Comparison of ENCODE assay signal across 39 cellular contexts in the genomic region with DNA sequence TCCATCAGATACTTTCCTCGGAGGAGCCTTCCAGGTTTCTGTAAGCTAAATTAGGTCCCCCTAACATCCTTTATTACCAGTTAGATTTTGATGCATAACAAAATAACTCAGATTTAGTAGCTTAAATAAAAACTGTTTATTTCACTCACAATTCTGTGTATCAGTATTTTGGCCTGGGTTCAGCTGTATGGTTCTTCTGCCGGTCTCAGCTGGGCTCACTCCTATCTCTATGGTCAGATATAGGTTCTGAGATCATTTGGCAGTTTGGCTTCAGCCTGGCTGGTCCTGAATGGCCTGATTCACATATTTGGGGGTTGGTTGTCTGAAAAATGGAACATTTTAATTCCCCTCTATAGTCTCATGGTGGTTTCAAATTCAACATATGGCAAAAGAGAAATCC.
"Had no signal": no experiment of that assay in that cellular context is flagged by ENCODE, and none has a peak within 500 bp of the region (broad histone marks: within the 10 kb centered on the region; RNA-seq: fewer than 3 reads in every experiment).

No MANE protein-coding gene starts in this region.

- H3K4me1 Mint-ChIP-seq: activated naive CD4-positive, alpha-beta T cell treated with anti-CD3 and anti-CD28 coated beads, Interleukin-2, amount 10 ng/mL, durations not matched to agents 7 days and 5 days; activated naive CD4-positive, alpha-beta T cell treated with anti-CD3 and anti-CD28 coated beads, Interleukin-2, amount 50 U/mL, for 24 hours; activated naive CD8-positive, alpha-beta T cell treated with anti-CD3 and anti-CD28 coated beads for 36 hours; activated naive CD8-positive, alpha-beta T cell treated with anti-CD3 and anti-CD28 coated beads, Interleukin-2, amount 10 ng/mL, durations not matched to agents 7 days and 5 days; activated naive CD8-positive, alpha-beta T cell treated with anti-CD3 and anti-CD28 coated beads, Interleukin-2, amount 50 U/mL, for 24 hours; activated T-helper 17 cell treated with anti-CD3 and anti-CD28 coated beads, Interleukin-2, amount 50 U/mL, for 72 hours; brain; central memory CD8-positive, alpha-beta T cell had no signal

- FAIRE-seq: astrocyte, bronchial epithelial cell had no signal

- ATAC-seq: activated naive CD4-positive, alpha-beta T cell treated with anti-CD3 and anti-CD28 coated beads, Interleukin-2, amount 50 U/mL, for 72 hours; activated naive CD8-positive, alpha-beta T cell treated with anti-CD3 and anti-CD28 coated beads, Interleukin-2, amount 50 U/mL, for 24 hours; activated T-cell treated with anti-CD3 and anti-CD28 coated beads, Interleukin-2, amount 50 U/mL, for 4 hours; activated T-cell treated with anti-CD3 and anti-CD28 coated beads, Interleukin-2, amount 50 U/mL, for 72 hours; activated T-helper 17 cell treated with anti-CD3 and anti-CD28 coated beads, Interleukin-2, amount 50 U/mL, for 72 hours; body of pancreas had no signal

- H3K27ac Mint-ChIP-seq: activated naive CD4-positive, alpha-beta T cell treated with anti-CD3 and anti-CD28 coated beads for 36 hours; activated naive CD4-positive, alpha-beta T cell treated with anti-CD3 and anti-CD28 coated beads, Interleukin-2, amount 10 ng/mL, durations not matched to agents 7 days and 5 days; activated naive CD4-positive, alpha-beta T cell treated with anti-CD3 and anti-CD28 coated beads, Interleukin-2, amount 50 U/mL, for 24 hours; activated naive CD4-positive, alpha-beta T cell treated with anti-CD3 and anti-CD28 coated beads, Interleukin-2, amount 50 U/mL, for 72 hours; activated naive CD8-positive, alpha-beta T cell; activated naive CD8-positive, alpha-beta T cell treated with anti-CD3 and anti-CD28 coated beads for 36 hours; activated naive CD8-positive, alpha-beta T cell treated with anti-CD3 and anti-CD28 coated beads, Interleukin-2, amount 10 ng/mL, durations not matched to agents 7 days and 5 days; activated naive CD8-positive, alpha-beta T cell treated with anti-CD3 and anti-CD28 coated beads, Interleukin-2, amount 50 U/mL, for 24 hours; activated T-cell treated with anti-CD3 and anti-CD28 coated beads, Interleukin-2, amount 50 U/mL, for 24 hours; activated T-cell treated with anti-CD3 and anti-CD28 coated beads, Interleukin-2, amount 50 U/mL, for 72 hours; activated T-helper 1 cell treated with anti-CD3 and anti-CD28 coated beads, Interleukin-12 subunit alpha, Interleukin-12 subunit beta, Interleukin-2, Interleukin-4 antibody, amounts not matched to agents 30 ng/mL and 10 ng/mL and 1 ng/mL, durations not matched to agents 14 hours and 24 hours and 36 hours; activated T-helper 17 cell treated with anti-CD3 and anti-CD28 coated beads, Interleukin-2, amount 50 U/mL, for 72 hours; activated T-helper 2 cell treated with anti-CD3 and anti-CD28 coated beads, Interferon-gamma antibody, Interleukin-2, Interleukin-4, amounts not matched to agents 10 μg/mL and 5 μg/mL and 100 μg/mL, durations not matched to agents 14 hours and 24 hours and 36 hours; brain had no signal

- H3K27me3 ChIP-seq: adrenal gland, ascending aorta, body of pancreas, brain microvascular endothelial cell, breast epithelium, cardiac muscle cell had no signal

- H3K9me3 Mint-ChIP-seq: activated naive CD4-positive, alpha-beta T cell treated with anti-CD3 and anti-CD28 coated beads, Interleukin-2, amount 50 U/mL, for 24 hours; activated T-helper 1 cell treated with anti-CD3 and anti-CD28 coated beads, Interleukin-12 subunit alpha, Interleukin-12 subunit beta, Interleukin-2, Interleukin-4 antibody, amounts not matched to agents 30 ng/mL and 10 ng/mL and 1 ng/mL, durations not matched to agents 14 hours and 24 hours and 36 hours had no signal

- H3K4me1 ChIP-seq: adrenal gland, body of pancreas, breast epithelium had no signal

- DNase-seq: activated effector memory CD4-positive, alpha-beta T cell treated with anti-CD3 and anti-CD28 coated beads, Interleukin-2, amount 50 U/mL, for 16 hours; activated effector memory CD4-positive, alpha-beta T cell treated with Interleukin-2 at 50 U/mL for 16 hours; activated gamma-delta T cell; activated gamma-delta T cell treated with Interleukin-2 at 50 U/mL for 16 hours; activated naive CD4-positive, alpha-beta T cell; activated naive CD4-positive, alpha-beta T cell treated with anti-CD3 and anti-CD28 coated beads for 36 hours; activated naive CD4-positive, alpha-beta T cell treated with anti-CD3 and anti-CD28 coated beads, Interleukin-2, amount 10 ng/mL, durations not matched to agents 7 days and 5 days; activated naive CD4-positive, alpha-beta T cell treated with anti-CD3 and anti-CD28 coated beads, Interleukin-2, amount 50 U/mL, for 16 hours; activated naive CD4-positive, alpha-beta T cell treated with Interleukin-2 at 50 U/mL for 16 hours; activated naive CD8-positive, alpha-beta T cell treated with anti-CD3 and anti-CD28 coated beads for 36 hours; activated naive CD8-positive, alpha-beta T cell treated with anti-CD3 and anti-CD28 coated beads, Interleukin-2, amount 10 ng/mL, durations not matched to agents 7 days and 5 days; activated naive CD8-positive, alpha-beta T cell treated with anti-CD3 and anti-CD28 coated beads, Interleukin-2, amount 50 U/mL, for 24 hours; activated T-cell treated with anti-CD3 and anti-CD28 coated beads, Interleukin-2, amount 50 U/mL, for 1 hour; activated T-cell treated with anti-CD3 and anti-CD28 coated beads, Interleukin-2, amount 50 U/mL, for 24 hours; activated T-cell treated with anti-CD3 and anti-CD28 coated beads, Interleukin-2, amount 50 U/mL, for 4 hours; activated T-cell treated with anti-CD3 and anti-CD28 coated beads, Interleukin-2, amount 50 U/mL, for 48 hours; activated T-cell treated with anti-CD3 and anti-CD28 coated beads, Interleukin-2, amount 50 U/mL, for 72 hours; adrenal gland; amniotic stem cell; amygdala; anterior cingulate cortex; body of pancreas; brain microvascular endothelial cell; caudate nucleus; central memory CD4-positive, alpha-beta T cell; cerebellar nuclear complex had no signal

- H3K9me3 ChIP-seq: adrenal gland, body of pancreas, breast epithelium had no signal

- H3K36me3 Mint-ChIP-seq: activated naive CD4-positive, alpha-beta T cell treated with anti-CD3 and anti-CD28 coated beads, Interleukin-2, amount 10 ng/mL, durations not matched to agents 7 days and 5 days; activated naive CD4-positive, alpha-beta T cell treated with anti-CD3 and anti-CD28 coated beads, Interleukin-2, amount 50 U/mL, for 24 hours; activated naive CD4-positive, alpha-beta T cell treated with anti-CD3 and anti-CD28 coated beads, Interleukin-2, amount 50 U/mL, for 72 hours; activated naive CD8-positive, alpha-beta T cell; activated naive CD8-positive, alpha-beta T cell treated with anti-CD3 and anti-CD28 coated beads for 36 hours; activated naive CD8-positive, alpha-beta T cell treated with anti-CD3 and anti-CD28 coated beads, Interleukin-2, amount 10 ng/mL, durations not matched to agents 7 days and 5 days; brain had no signal

- H3K4me3 Mint-ChIP-seq: activated naive CD4-positive, alpha-beta T cell treated with anti-CD3 and anti-CD28 coated beads for 36 hours; activated naive CD4-positive, alpha-beta T cell treated with anti-CD3 and anti-CD28 coated beads, Interleukin-2, amount 10 ng/mL, durations not matched to agents 7 days and 5 days; activated naive CD4-positive, alpha-beta T cell treated with anti-CD3 and anti-CD28 coated beads, Interleukin-2, amount 50 U/mL, for 24 hours; activated naive CD8-positive, alpha-beta T cell; activated naive CD8-positive, alpha-beta T cell treated with anti-CD3 and anti-CD28 coated beads for 36 hours; activated naive CD8-positive, alpha-beta T cell treated with anti-CD3 and anti-CD28 coated beads, Interleukin-2, amount 10 ng/mL, durations not matched to agents 7 days and 5 days; activated naive CD8-positive, alpha-beta T cell treated with anti-CD3 and anti-CD28 coated beads, Interleukin-2, amount 50 U/mL, for 24 hours; activated T-cell treated with anti-CD3 and anti-CD28 coated beads, Interleukin-2, amount 50 U/mL, for 24 hours; activated T-cell treated with anti-CD3 and anti-CD28 coated beads, Interleukin-2, amount 50 U/mL, for 4 hours; activated T-cell treated with anti-CD3 and anti-CD28 coated beads, Interleukin-2, amount 50 U/mL, for 72 hours; activated T-helper 1 cell treated with anti-CD3 and anti-CD28 coated beads, Interleukin-12 subunit alpha, Interleukin-12 subunit beta, Interleukin-2, Interleukin-4 antibody, amounts not matched to agents 30 ng/mL and 10 ng/mL and 1 ng/mL, durations not matched to agents 14 hours and 24 hours and 36 hours; activated T-helper 17 cell treated with anti-CD3 and anti-CD28 coated beads, Interleukin-2, amount 50 U/mL, for 72 hours; brain; central memory CD8-positive, alpha-beta T cell had no signal

- H3K27me3 Mint-ChIP-seq: activated naive CD4-positive, alpha-beta T cell treated with anti-CD3 and anti-CD28 coated beads, Interleukin-2, amount 10 ng/mL, durations not matched to agents 7 days and 5 days; activated naive CD4-positive, alpha-beta T cell treated with anti-CD3 and anti-CD28 coated beads, Interleukin-2, amount 50 U/mL, for 24 hours; activated naive CD8-positive, alpha-beta T cell; activated naive CD8-positive, alpha-beta T cell treated with anti-CD3 and anti-CD28 coated beads for 36 hours; activated naive CD8-positive, alpha-beta T cell treated with anti-CD3 and anti-CD28 coated beads, Interleukin-2, amount 10 ng/mL, durations not matched to agents 7 days and 5 days; activated naive CD8-positive, alpha-beta T cell treated with anti-CD3 and anti-CD28 coated beads, Interleukin-2, amount 50 U/mL, for 24 hours; activated T-cell treated with anti-CD3 and anti-CD28 coated beads, Interleukin-2, amount 50 U/mL, for 24 hours; activated T-helper 17 cell treated with anti-CD3 and anti-CD28 coated beads, Interleukin-2, amount 50 U/mL, for 72 hours; brain; central memory CD8-positive, alpha-beta T cell had no signal

- H3K36me3 ChIP-seq: adrenal gland, ascending aorta, brain microvascular endothelial cell, breast epithelium, cardiac muscle cell had no signal

- H3K4me3 ChIP-seq: adrenal gland, ascending aorta, body of pancreas, breast epithelium, cardiac muscle cell had no signal

- H3K27ac ChIP-seq: adrenal gland, ascending aorta, body of pancreas, brain microvascular endothelial cell, breast epithelium, cardiac muscle cell had no signal
